22 cellular contexts compared by ENCODE assay signal in genomic region chr9:98361645-98362044, GRCh38.
"Had no signal": no experiment of that assay in that cellular context is flagged by ENCODE, and none has a peak within 500 bp of the region (broad histone marks: within the 10 kb centered on the region; RNA-seq: fewer than 3 reads in every experiment).

No MANE protein-coding gene starts in this region.

- H3K9me3 ChIP-seq: SJSA1 had no signal

- H3K36me3 ChIP-seq: SJSA1 had no signal

- FAIRE-seq: HepG2, RCC 7860 had no signal

- H3K9ac ChIP-seq: KMS-11 had no signal

- H3K27me3 ChIP-seq: SJSA1 had no signal

- DNase-seq: IMR-90, Kasumi-1, MM.1S, NCI-H1092 treated with DMSO at 0.1 percent for 48 hours, NCI-H1417, NCI-H1436 treated with DMSO at 0.1 percent for 48 hours, NCI-H1694 treated with DMSO at 0.1 percent for 48 hours, NCI-H1930, NCI-H2081, NCI-H2107, NCI-H2227 treated with DMSO at 0.1 percent for 48 hours, NCI-H524 treated with DMSO at 0.1 percent for 48 hours, NCI-H69, NCI-H774, Right ventricle myocardium superior, RPMI8226, SIG-M5 had no signal

- H3K27ac ChIP-seq: KMS-11, SJSA1, SK-N-MC had no signal

- H3K4me2 ChIP-seq: KMS-11 had no signal

- H3K4me3 ChIP-seq: SJSA1, SK-N-MC had no signal

- H3K4me1 ChIP-seq: SJSA1 had no signal

- ATAC-seq: HepG2 had no signal
